8 cellular contexts compared by ENCODE assay signal in the genomic region with DNA sequence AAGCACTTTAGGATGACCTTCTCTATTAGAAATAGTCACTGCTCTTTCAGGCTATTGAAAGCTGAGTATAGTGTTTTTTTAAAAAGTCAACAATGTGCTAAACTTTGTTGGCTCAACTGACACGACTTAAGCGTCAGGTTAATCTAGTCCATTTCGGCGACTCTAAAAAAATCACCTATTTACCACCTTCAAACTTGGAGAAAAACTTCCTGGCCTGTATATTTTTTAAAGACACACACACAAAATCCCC.
DNase-seq lines count a peak whose midpoint lies in the region; ATAC-seq and TF ChIP-seq lines count a peak whose summit lies in the region.

No MANE protein-coding gene starts in this region.

- intact Hi-C loops in gastrocnemius medialis (cut with DNase I; ENCODE audit: low total_unique reads): loop anchor here (2.0 to 10.0 kb wide), 5 partner anchors 67 to 1941 kb away; a partner anchor contains a TSS

- H3K9me2 ChIP-seq in SU-DHL-6 (replicated peaks; ENCODE audit: insufficient read depth, low read length): no peaks in the 10 kb centered on the region

- no peak for TF ChIP-seq CTCF in SU-DHL-6 (IDR thresholded peaks at IDR 0.05; ENCODE audit: insufficient read depth, low read length, poor library complexity, severe bottlenecking)
- TF ChIP-seq CTCF in foreskin fibroblast (IDR thresholded peaks at IDR 0.05; ENCODE audit: low read depth, low read length): no peak
- TF ChIP-seq CTCF in gastrocnemius medialis (IDR thresholded peaks at IDR 0.05 in 4 of 5, conservative IDR thresholded peaks at IDR 0.05 in 1 of 5): no peak

- H3K36me3 ChIP-seq in H7 (replicated peaks; ENCODE audit: control insufficient read depth, insufficient read depth, low read length) (no peaks in the 10 kb centered on the region), SU-DHL-6 (ENCODE audit: low read length) (no peaks in the 10 kb centered on the region), gastrocnemius medialis (no peaks in the 10 kb centered on the region)

- no peaks in the 10 kb centered on the region for H3F3A ChIP-seq in SU-DHL-6 (ENCODE audit: insufficient read depth)

- H3K4me1 ChIP-seq in gastrocnemius medialis: peaks cover 42 to 44% of the 10 kb centered on the region in 2 donors

- peaks cover 2% of the 10 kb centered on the region; the same call in 1 of the 2 replicates for H3K27me3 ChIP-seq in H7 (ENCODE audit: control insufficient read depth, insufficient read depth, low read length)
- H3K27me3 ChIP-seq in SU-DHL-6 (ENCODE audit: low read length): no peaks in the 10 kb centered on the region
- H3K27me3 ChIP-seq in gastrocnemius medialis: no peaks in the 10 kb centered on the region

- ATAC-seq in gastrocnemius medialis: no peak
- ATAC-seq in GM21447 (IDR thresholded peaks at IDR 0.05; ENCODE audit: unreplicated experiment): no peak
- no peak for ATAC-seq in HG03097 (IDR thresholded peaks at IDR 0.05; ENCODE audit: low FRiP score, unreplicated experiment)
- ATAC-seq in GM21390 (IDR thresholded peaks at IDR 0.05; ENCODE audit: unreplicated experiment): no peak

- H3K4me2 ChIP-seq in SU-DHL-6 (ENCODE audit: low read depth, low read length, poor library complexity, severe bottlenecking): peak overlapping the region; percentile 54

- no peak overlapping the region for H3K27ac ChIP-seq in SU-DHL-6 (ENCODE audit: low read depth, low read length)
- H3K27ac ChIP-seq in gastrocnemius medialis: peak overlapping the region; percentile 89 to 96 (median 92)

- no peak overlapping the region for H2AFZ ChIP-seq in SU-DHL-6 (ENCODE audit: low read depth, low read length, severe bottlenecking)

- peaks cover 20% of the 10 kb centered on the region for H4K20me1 ChIP-seq in SU-DHL-6 (ENCODE audit: low read depth, low read length)

- no peak overlapping the region for H3K9ac ChIP-seq in SU-DHL-6 (ENCODE audit: low read length)

- H3K9me3 ChIP-seq in SU-DHL-6 (ENCODE audit: insufficient read depth, low read length) (no peaks in the 10 kb centered on the region), gastrocnemius medialis (no peaks in the 10 kb centered on the region)

- no peak for TF ChIP-seq POLR2A in gastrocnemius medialis (IDR thresholded peaks at IDR 0.05)

- H3K4me3 ChIP-seq in H7 (ENCODE audit: insufficient read depth, low read depth, low read length) (peak overlapping the region; percentile 67; the same call in 1 of the 2 replicates), SU-DHL-6 (ENCODE audit: insufficient read depth, low read length, poor library complexity, severe bottlenecking) (no peak overlapping the region), foreskin fibroblast (ENCODE audit: low read depth in 1 of 2, low read length in 2 of 2) (peak overlapping the region; percentile 67 to 69), gastrocnemius medialis (peak overlapping the region; percentile 70 to 81 (median 77))

- in situ Hi-C loops in gastrocnemius medialis (cut with MboI; ENCODE audit: low sequenced_read_pairs in 4 of 4): no loop called here

- 0 out of 2 replicates have a peak, but pooled peaks cover 6% of the 10 kb centered on the region for H3K79me2 ChIP-seq in SU-DHL-6 (ENCODE audit: insufficient read depth, low read length)

- DNase-seq in H7: no peak
- no peak for DNase-seq in foreskin fibroblast
- no peak for DNase-seq in gastrocnemius medialis
- no peak for DNase-seq in islet precursor cell
